Comparison of ENCODE assay signal across 8 cellular contexts in the genomic region with DNA sequence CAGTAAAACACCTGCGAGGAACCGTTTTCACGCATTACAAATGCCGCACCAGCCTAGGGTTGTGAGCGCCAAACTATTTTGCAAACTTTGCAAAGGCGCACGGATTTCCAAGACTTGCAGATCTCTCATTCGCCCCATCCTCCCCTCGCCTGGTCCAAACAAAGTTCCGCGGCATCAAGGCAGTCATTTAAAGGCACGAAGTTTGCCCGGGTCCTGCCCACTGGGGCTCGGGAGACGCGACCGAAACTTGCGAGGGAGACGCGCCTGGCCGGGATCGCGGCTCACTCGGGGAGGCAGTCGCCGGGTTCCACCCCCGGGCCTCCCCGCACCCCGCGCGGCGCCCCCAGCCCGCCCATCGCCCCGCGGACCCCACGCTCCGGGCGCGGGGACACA. TPM values are rescaled to one million over a fixed set of nuclear protein-coding genes. Genes with fewer than 3 reads are reported as not detected.
DNase-seq lines count a peak whose midpoint lies in the region; ATAC-seq and TF ChIP-seq lines count a peak whose summit lies in the region.

No MANE protein-coding gene starts in this region.

- TF ChIP-seq CTCF in HCT116 (IDR thresholded peaks at IDR 0.05 in 2 of 3, conservative IDR thresholded peaks at IDR 0.05 in 1 of 3; ENCODE audit: borderline replicate concordance in 1 of 3, insufficient read depth in 1 of 3, low read depth in 2 of 3, low read length in 2 of 3) = no peak

- TF ChIP-seq RAD21 in HCT116 (IDR thresholded peaks at IDR 0.05; ENCODE audit: low read depth) = no peak

- POLR2A ChIA-PET in HCT116 (lab: Charles Lee) = no interaction called here

- ATAC-seq in HCT116 (peak; percentile 37), left ventricle myocardium superior (peak; percentile 22), GM18858 (IDR thresholded peaks at IDR 0.05; ENCODE audit: unreplicated experiment) (no peak)

- peak overlapping the region; percentile 83 for H3K9ac ChIP-seq in HCT116 (ENCODE audit: low read length)

- H3K36me3 ChIP-seq in HCT116 (ENCODE audit: control insufficient read depth in 1 of 2, insufficient read depth in 2 of 2, low read length in 2 of 2) = no peaks in the 10 kb centered on the region

- TF ChIP-seq POLR2A in HCT116 (IDR thresholded peaks at IDR 0.05; ENCODE audit: borderline replicate concordance, extremely low read depth, insufficient read depth, insufficient read length) = no peak

- RAD21 ChIA-PET in HCT116 (lab: Charles Lee; ENCODE audit: low non-redundant PET in 1 of 2, low total read pairs in 2 of 2, uncharacterized antibody in 2 of 2, unreplicated experiment in 2 of 2) = interaction anchor here in 1 of 2 experiments (0.7 kb wide), 1 partner anchor 204 kb away, joined by 3 read pairs; no protein-coding TSS in a partner anchor

- peak overlapping the region; percentile 88 for H3K4me2 ChIP-seq in HCT116 (ENCODE audit: low read length)

- in situ Hi-C loops in G401 (cut with HindIII; ENCODE audit: low sequenced_read_pairs) = no loop called here

- BruUV-seq in HCT116 (replicated peaks; lab: Mats Ljungman, UMichigan) = no TSS peak

- H3K9me2 ChIP-seq in HCT116 (ENCODE audit: insufficient read depth) = no peaks in the 10 kb centered on the region

- no peaks in the 10 kb centered on the region for H3K9me3 ChIP-seq in HCT116 (ENCODE audit: control insufficient read depth in 1 of 2, insufficient read depth in 1 of 2, low read depth in 1 of 2, low read length in 2 of 2)

- intact Hi-C loops in HCT116 (cut with micrococcal nuclease) = loop anchor here (2.0 kb wide), 1 partner anchor 78 kb away; no protein-coding TSS in a partner anchor
- intact Hi-C loops in left ventricle myocardium superior (cut with micrococcal nuclease) = no loop called here

- peak overlapping the region; percentile 81; the same call in 1 of the 2 replicates for H3K27ac ChIP-seq in HCT116 (ENCODE audit: low read depth, low read length)

- peaks cover 24 to 47% of the 10 kb centered on the region in 2 experiments for H3K4me1 ChIP-seq in HCT116 (ENCODE audit: control insufficient read depth in 1 of 2, insufficient read depth in 2 of 2, low read length in 2 of 2)

- H3K4me3 ChIP-seq in HCT116 (replicated peaks in 1 of 2; ENCODE audit: low read depth in 1 of 2, low read length in 2 of 2) = peak overlapping the region; percentile 80 to 91

- CTCF ChIA-PET in HCT116 (lab: Charles Lee) = no interaction called here

- H3K27me3 ChIP-seq in HCT116 (ENCODE audit: insufficient read depth, low read length) = no peaks in the 10 kb centered on the region

- DNase-seq in G401 (ENCODE audit: low spot score) = peak; percentile 37
- no peak for DNase-seq in HCT116 (ENCODE audit: low read depth, low spot score)
- DNase-seq in OCI-M1 (lab: John Stamatoyannopoulos, UW) = peak; percentile 62
- peak; percentile 59 for DNase-seq in amniotic epithelial cell (ENCODE audit: low read depth)
- DNase-seq in left ventricle myocardium superior = peak; percentile 53
- peak; percentile 65 for DNase-seq in retina
- no peak for DNase-seq in NCI-H226

- H4K20me1 ChIP-seq in HCT116 (ENCODE audit: insufficient read depth) = no peaks in the 10 kb centered on the region

- peaks cover 51% of the 10 kb centered on the region for H3K79me2 ChIP-seq in HCT116 (ENCODE audit: insufficient read depth, low read length)

- H2AFZ ChIP-seq in HCT116 (ENCODE audit: low read depth, low read length, poor library complexity, severe bottlenecking) = no peak overlapping the region

TF ChIP-seq in HCT116, 20 proteins besides CTCF, POLR2A, EP300 and RAD21:
- no peak for TF ChIP-seq EZH2phosphoT487 (IDR thresholded peaks at IDR 0.05; ENCODE audit: borderline replicate concordance)
- TF ChIP-seq, protein P1, sequence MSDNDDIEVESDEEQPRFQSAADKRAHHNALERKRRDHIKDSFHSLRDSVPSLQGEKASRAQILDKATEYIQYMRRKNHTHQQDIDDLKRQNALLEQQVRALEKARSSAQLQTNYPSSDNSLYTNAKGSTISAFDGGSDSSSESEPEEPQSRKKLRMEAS (IDR thresholded peaks at IDR 0.05) = no peak
- TF ChIP-seq ELF1 (IDR thresholded peaks at IDR 0.05; ENCODE audit: borderline replicate concordance, low read depth) = no peak
- no peak for TF ChIP-seq EGR1 (IDR thresholded peaks at IDR 0.05; ENCODE audit: low read depth)
- no peak for TF ChIP-seq ZNF274 (IDR thresholded peaks at IDR 0.05; ENCODE audit: low read depth, low read length)
- TF ChIP-seq, protein P2, sequence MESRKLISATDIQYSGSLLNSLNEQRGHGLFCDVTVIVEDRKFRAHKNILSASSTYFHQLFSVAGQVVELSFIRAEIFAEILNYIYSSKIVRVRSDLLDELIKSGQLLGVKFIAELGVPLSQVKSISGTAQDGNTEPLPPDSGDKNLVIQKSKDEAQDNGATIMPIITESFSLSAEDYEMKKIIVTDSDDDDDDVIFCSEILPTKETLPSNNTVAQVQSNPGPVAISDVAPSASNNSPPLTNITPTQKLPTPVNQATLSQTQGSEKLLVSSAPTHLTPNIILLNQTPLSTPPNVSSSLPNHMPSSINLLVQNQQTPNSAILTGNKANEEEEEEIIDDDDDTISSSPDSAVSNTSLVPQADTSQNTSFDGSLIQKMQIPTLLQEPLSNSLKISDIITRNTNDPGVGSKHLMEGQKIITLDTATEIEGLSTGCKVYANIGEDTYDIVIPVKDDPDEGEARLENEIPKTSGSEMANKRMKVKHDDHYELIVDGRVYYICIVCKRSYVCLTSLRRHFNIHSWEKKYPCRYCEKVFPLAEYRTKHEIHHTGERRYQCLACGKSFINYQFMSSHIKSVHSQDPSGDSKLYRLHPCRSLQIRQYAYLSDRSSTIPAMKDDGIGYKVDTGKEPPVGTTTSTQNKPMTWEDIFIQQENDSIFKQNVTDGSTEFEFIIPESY (IDR thresholded peaks at IDR 0.05; ENCODE audit: extremely low read depth, insufficient replicate concordance, low read length) = no peak
TF ChIP-seq in HCT116: peak in this region for 0.

RNA-seq across cellular contexts. Expression of gene USP6NL, which starts 0.6 kb away (rescaled TPM):
- total RNA-seq in G401 (2014; rRNA removed; shearing (Covaris generic)) = 7.8 and 9.3 TPM in 2 replicates
- total RNA-seq in HCT116 (2021; ENCODE audit: unreplicated experiment) = 24.6 TPM
- 8.6 and 11.1 TPM in 2 replicates for polyA plus RNA-seq in HCT116 (2012)
- total RNA-seq in left ventricle myocardium superior = 6.9 TPM

Comparison
In these comparisons a context has a peak if more than half of its experiments do, and no peak if none do; other contexts are left out.
1. DNase-seq: peak in G401 (single experiment), OCI-M1 (single experiment), amniotic epithelial cell (single experiment), left ventricle myocardium superior (single experiment) and retina (single experiment); none in HCT116 (single experiment) and NCI-H226 (single experiment).